9 cellular contexts compared by ENCODE assay signal in genomic region chr15:67834249-67834592, GRCh38. TPM values are rescaled to one million over a fixed set of nuclear protein-coding genes. Genes with fewer than 3 reads are reported as not detected.
DNase-seq lines count a peak whose midpoint lies in the region; ATAC-seq and TF ChIP-seq lines count a peak whose summit lies in the region.
"Had no signal": no experiment of that assay in that cellular context is flagged by ENCODE, and none has a peak within 500 bp of the region (broad histone marks: within the 10 kb centered on the region; RNA-seq: fewer than 3 reads in every experiment).

No MANE protein-coding gene starts in this region.

- peaks cover 39 to 70% (median 69%) of the 10 kb centered on the region in 3 donors for H3K27me3 ChIP-seq in stomach

- no peak for DNase-seq in activated CD4-positive, alpha-beta T cell treated with anti-CD3 and anti-CD28 coated beads for 36 hours
- no peak for DNase-seq in activated CD4-positive, alpha-beta T cell treated with anti-CD3 and anti-CD28 coated beads, Interleukin-2, amount 50 U/mL, for 4 hours
- DNase-seq in activated CD4-positive, alpha-beta memory T cell treated with anti-CD3 and anti-CD28 coated beads for 36 hours = no peak
- DNase-seq in immature natural killer cell (no peak), stomach (no peak), ureter (ENCODE audit: low spot score) (no peak), DMS53 treated with DMSO at 0.1 percent for 48 hours (lab: John Stamatoyannopoulos, UW; ENCODE audit: unreplicated experiment) (no peak), NCI-H2227 treated with DMSO at 0.1 percent for 48 hours (lab: John Stamatoyannopoulos, UW) (no peak)
- DNase-seq: AML-193 had no signal

- no peaks in the 10 kb centered on the region for H3K9me3 ChIP-seq in stomach

- no peak overlapping the region for H3K27ac Mint-ChIP-seq in activated CD4-positive, alpha-beta T cell treated with anti-CD3 and anti-CD28 coated beads for 36 hours
- H3K27ac Mint-ChIP-seq in activated CD4-positive, alpha-beta memory T cell treated with anti-CD3 and anti-CD28 coated beads for 36 hours = no peak overlapping the region
- H3K27ac Mint-ChIP-seq in immature natural killer cell = no peak overlapping the region

- peaks cover 45 to 68% (median 60%) of the 10 kb centered on the region in 4 donors for H3K4me1 ChIP-seq in stomach

- CTCF ChIA-PET in activated CD4-positive, alpha-beta T cell treated with anti-CD3 and anti-CD28 coated beads for 36 hours (lab: Charles Lee) = no interaction called here
- CTCF ChIA-PET in activated CD4-positive, alpha-beta memory T cell treated with anti-CD3 and anti-CD28 coated beads for 36 hours (lab: Charles Lee) = interaction anchor here (4.6 to 5.1 kb wide), 2 partner anchors 9 to 376 kb away, joined by 30 to 104 read pairs; partner anchors contain the start of gene SKOR1

- H3K4me1 Mint-ChIP-seq in activated CD4-positive, alpha-beta T cell treated with anti-CD3 and anti-CD28 coated beads for 36 hours = peaks cover 33% of the 10 kb centered on the region
- H3K4me1 Mint-ChIP-seq in activated CD4-positive, alpha-beta memory T cell treated with anti-CD3 and anti-CD28 coated beads for 36 hours (ENCODE audit: low read depth) = peaks cover 47% of the 10 kb centered on the region
- H3K4me1 Mint-ChIP-seq in immature natural killer cell = peaks cover 46 to 55% of the 10 kb centered on the region in 2 donors

- H3K4me3 ChIP-seq in stomach = peak overlapping the region; percentile 31 to 51 (median 45)

- ATAC-seq in activated CD4-positive, alpha-beta T cell treated with anti-CD3 and anti-CD28 coated beads for 36 hours = no peak

- H3K9me3 Mint-ChIP-seq in activated CD4-positive, alpha-beta T cell treated with anti-CD3 and anti-CD28 coated beads for 36 hours (ENCODE audit: low read depth) = no peaks in the 10 kb centered on the region
- no peaks in the 10 kb centered on the region for H3K9me3 Mint-ChIP-seq in activated CD4-positive, alpha-beta memory T cell treated with anti-CD3 and anti-CD28 coated beads for 36 hours
- peaks cover 0 to 1% (median 0%) of the 10 kb centered on the region in 6 donors for H3K9me3 Mint-ChIP-seq in immature natural killer cell

- peaks cover 53% of the 10 kb centered on the region for H3K27me3 Mint-ChIP-seq in activated CD4-positive, alpha-beta T cell treated with anti-CD3 and anti-CD28 coated beads for 36 hours
- peaks cover 65% of the 10 kb centered on the region for H3K27me3 Mint-ChIP-seq in activated CD4-positive, alpha-beta memory T cell treated with anti-CD3 and anti-CD28 coated beads for 36 hours
- H3K27me3 Mint-ChIP-seq in immature natural killer cell (ENCODE audit: low read depth in 3 of 3) = peaks cover 37 to 55% (median 55%) of the 10 kb centered on the region in 3 donors

- no peak for TF ChIP-seq EP300 in stomach (IDR thresholded peaks at IDR 0.05)

- POLR2A ChIA-PET in activated CD4-positive, alpha-beta T cell treated with anti-CD3 and anti-CD28 coated beads for 36 hours (lab: Charles Lee) = no interaction called here
- POLR2A ChIA-PET in activated CD4-positive, alpha-beta memory T cell treated with anti-CD3 and anti-CD28 coated beads for 36 hours (lab: Charles Lee) = no interaction called here

- intact Hi-C loops in activated CD4-positive, alpha-beta T cell treated with anti-CD3 and anti-CD28 coated beads for 36 hours (cut with DNase I, micrococcal nuclease) = loop anchor here (1.0 to 10.0 kb wide), 5 partner anchors 72 to 929 kb away; no protein-coding TSS in a partner anchor
- intact Hi-C loops in activated CD4-positive, alpha-beta memory T cell treated with anti-CD3 and anti-CD28 coated beads for 36 hours (cut with micrococcal nuclease) = loop anchor here (2.0 to 10.0 kb wide), 3 partner anchors 52 to 887 kb away; partner anchors contain the start of gene SMAD3
- intact Hi-C loops in stomach (cut with DNase I; ENCODE audit: low total_unique reads) = loop anchor here (5.0 kb wide), 1 partner anchor 377 kb away; no protein-coding TSS in a partner anchor

- peak overlapping the region; percentile 55 for H3K4me3 Mint-ChIP-seq in activated CD4-positive, alpha-beta T cell treated with anti-CD3 and anti-CD28 coated beads for 36 hours
- peak overlapping the region; percentile 54 for H3K4me3 Mint-ChIP-seq in activated CD4-positive, alpha-beta memory T cell treated with anti-CD3 and anti-CD28 coated beads for 36 hours
- H3K4me3 Mint-ChIP-seq in immature natural killer cell = peak overlapping the region; percentile 77 to 89 (median 85)

- no peak for TF ChIP-seq POLR2A in stomach (IDR thresholded peaks at IDR 0.05)

- H3K36me3 ChIP-seq in stomach = no peaks in the 10 kb centered on the region

- no peaks in the 10 kb centered on the region for H3K36me3 Mint-ChIP-seq in activated CD4-positive, alpha-beta T cell treated with anti-CD3 and anti-CD28 coated beads for 36 hours (ENCODE audit: low read depth)
- H3K36me3 Mint-ChIP-seq in activated CD4-positive, alpha-beta memory T cell treated with anti-CD3 and anti-CD28 coated beads for 36 hours = no peaks in the 10 kb centered on the region
- H3K36me3 Mint-ChIP-seq in immature natural killer cell = no peaks in the 10 kb centered on the region

- WGBS in stomach, 5 donors = 1 to 6% (median 3%) methylated on average over 7 of the region's 7 CpGs

- no peak overlapping the region for H3K27ac ChIP-seq in stomach

- no peak for TF ChIP-seq CTCF in stomach (IDR thresholded peaks at IDR 0.05)

RNA-seq across cellular contexts. Expression of gene RNU6-1, which starts 5.6 kb away (rescaled TPM):
- not detected for total RNA-seq in activated CD4-positive, alpha-beta T cell treated with anti-CD3 and anti-CD28 coated beads for 36 hours
- not detected for total RNA-seq in activated CD4-positive, alpha-beta memory T cell treated with anti-CD3 and anti-CD28 coated beads for 36 hours
- polyA plus RNA-seq in immature natural killer cell = not detected
- total RNA-seq in stomach = not detected
- polyA plus RNA-seq in stomach = not detected
- total RNA-seq in ureter = not detected

RNA-seq across cellular contexts. Expression of gene SKOR1, which starts 8.9 kb away (rescaled TPM):
- under 1 TPM; 0.16 to 0.18 TPM for total RNA-seq in activated CD4-positive, alpha-beta T cell treated with anti-CD3 and anti-CD28 coated beads for 36 hours
- under 1 TPM; 0.12 TPM for total RNA-seq in activated CD4-positive, alpha-beta memory T cell treated with anti-CD3 and anti-CD28 coated beads for 36 hours
- under 1 TPM in 1 of 3 donors, not detected in 2; 0.08 TPM for polyA plus RNA-seq in immature natural killer cell
- total RNA-seq in stomach = 1 to 10 TPM in 2 of 5 donors, under 1 TPM in 2, not detected in 1; 0.14 to 5.8 (median 2.9) TPM
- under 1 TPM in 2 of 3 donors, not detected in 1; 0.20 to 0.46 TPM for polyA plus RNA-seq in stomach
- 0.60 TPM for total RNA-seq in ureter
